ENCODE assay signal across 1 cellular context in the genomic region with DNA sequence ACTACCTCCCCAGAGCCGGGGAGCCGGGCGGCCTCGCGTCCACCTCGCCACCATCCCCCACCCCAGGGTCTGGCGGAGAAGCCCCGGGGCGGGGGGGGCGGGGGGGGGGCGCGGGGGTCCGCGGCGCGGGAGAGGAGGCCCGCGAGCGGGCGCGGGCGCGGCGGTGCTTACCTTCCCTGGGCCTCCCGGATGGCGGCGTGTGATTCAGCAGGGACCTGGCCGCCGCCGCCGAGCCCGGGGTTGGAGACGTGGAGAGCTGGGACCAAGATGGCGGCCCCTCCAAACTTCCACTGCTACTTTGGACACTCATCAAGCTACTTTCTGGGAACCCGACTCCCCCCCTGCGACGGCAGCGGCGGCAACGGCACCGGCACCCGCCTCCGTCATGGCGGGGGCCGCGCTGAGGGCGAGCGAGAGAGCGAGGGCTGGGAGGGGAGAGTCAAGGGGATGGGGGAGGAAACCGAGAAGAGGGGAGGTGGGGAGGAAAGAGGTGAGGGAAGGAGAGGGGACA.
TF ChIP-seq lines count a peak whose summit lies in the region.

No MANE protein-coding gene starts in this region.

TF ChIP-seq in HepG2, 621 proteins besides CTCF, POLR2A, EP300 and RAD21 (continued from another document and continues in another):
- TF ChIP-seq ZNF318 (CRISPR knock-in tag; IDR thresholded peaks at IDR 0.05) (no peak), ZSCAN5A (CRISPR knock-in tag; IDR thresholded peaks at IDR 0.05; ENCODE audit: borderline replicate concordance) (0 out of 2 replicates have a peak, but pooled peaks have one; percentile 7), ZNF589 (CRISPR knock-in tag; conservative IDR thresholded peaks at IDR 0.05) (no peak; the same call in 1 of the 2 replicates), KLF15 (CRISPR knock-in tag; IDR thresholded peaks at IDR 0.05; ENCODE audit: borderline replicate concordance) (0 out of 2 replicates have a peak, but pooled peaks have one; percentile 46), SRY (CRISPR knock-in tag; IDR thresholded peaks at IDR 0.05) (0 out of 2 replicates have a peak, but pooled peaks have one; percentile 9), GTF3A (CRISPR knock-in tag; conservative IDR thresholded peaks at IDR 0.05) (no peak), TEAD3 (CRISPR knock-in tag; optimal IDR thresholded peaks at IDR 0.05; ENCODE audit: borderline replicate concordance) (no peak), KMT2B (CRISPR knock-in tag; IDR thresholded peaks at IDR 0.05) (0 out of 2 replicates have a peak, but pooled peaks have one; percentile 20), ZNF672 (CRISPR knock-in tag; IDR thresholded peaks at IDR 0.05) (0 out of 2 replicates have a peak, but pooled peaks have one; percentile 56), HNRNPUL1 (IDR thresholded peaks at IDR 0.05; ENCODE audit: low read depth, low read length) (0 out of 2 replicates have a peak, but pooled peaks have one; percentile 2), TFDP1 (CRISPR knock-in tag; IDR thresholded peaks at IDR 0.05; ENCODE audit: borderline replicate concordance) (peak; percentile 1; the same call in 1 of the 2 replicates), ADNP (CRISPR knock-in tag; IDR thresholded peaks at IDR 0.05) (no peak), TBX3 (IDR thresholded peaks at IDR 0.05; ENCODE audit: borderline replicate concordance) (no peak), MED1 (CRISPR knock-in tag; IDR thresholded peaks at IDR 0.05) (peak; percentile 20; the same call in 1 of the 2 replicates), ZNF550 (CRISPR knock-in tag; IDR thresholded peaks at IDR 0.05; ENCODE audit: borderline replicate concordance) (no peak), NFKB2 (CRISPR knock-in tag; IDR thresholded peaks at IDR 0.05; ENCODE audit: borderline replicate concordance) (no peak), CHD2 (IDR thresholded peaks at IDR 0.05; ENCODE audit: low read depth, low read length) (no peak), MED13 (CRISPR knock-in tag; IDR thresholded peaks at IDR 0.05) (peak; percentile 71; the same call in 1 of the 2 replicates), RFXAP (CRISPR knock-in tag; IDR thresholded peaks at IDR 0.05; ENCODE audit: borderline replicate concordance) (peak; percentile 35; the same call in 1 of the 2 replicates), SALL2 (CRISPR knock-in tag; IDR thresholded peaks at IDR 0.05) (peak; percentile 64; the same call in 1 of the 2 replicates), ZNF367 (CRISPR knock-in tag; IDR thresholded peaks at IDR 0.05; ENCODE audit: borderline replicate concordance) (no peak), ZNF777 (CRISPR knock-in tag; IDR thresholded peaks at IDR 0.05) (0 out of 2 replicates have a peak, but pooled peaks have one; percentile 46), ZNF749 (CRISPR knock-in tag; IDR thresholded peaks at IDR 0.05; ENCODE audit: borderline replicate concordance) (0 out of 2 replicates have a peak, but pooled peaks have one; percentile 83), ZGPAT (CRISPR knock-in tag; IDR thresholded peaks at IDR 0.05) (peak; percentile 39; the same call in 1 of the 2 replicates), HNRNPLL (IDR thresholded peaks at IDR 0.05; ENCODE audit: low read depth, low read length, poor library complexity, severe bottlenecking) (peak; percentile 23), MYC (CRISPR knock-in tag; IDR thresholded peaks at IDR 0.05; ENCODE audit: borderline replicate concordance) (peak; percentile 12; the same call in 1 of the 2 replicates), LCORL (IDR thresholded peaks at IDR 0.05) (no peak), LCORL (CRISPR knock-in tag; IDR thresholded peaks at IDR 0.05) (0 out of 2 replicates have a peak, but pooled peaks have one; percentile 22), ATF4 (CRISPR knock-in tag; IDR thresholded peaks at IDR 0.05) (peak in 1 of 2 experiments; percentile 53; a peak in 1 of 4 replicates), ZFP82 (CRISPR knock-in tag; IDR thresholded peaks at IDR 0.05; ENCODE audit: borderline replicate concordance) (no peak), TCF7 (IDR thresholded peaks at IDR 0.05; ENCODE audit: low read depth) (no peak), KAT2B (IDR thresholded peaks at IDR 0.05; ENCODE audit: borderline replicate concordance, low read depth, low read length) (no peak), ZNF225 (CRISPR knock-in tag; IDR thresholded peaks at IDR 0.05) (no peak; the same call in 1 of the 2 replicates), XRCC5 (optimal IDR thresholded peaks at IDR 0.05; ENCODE audit: low read length) (peak; percentile 30), ARNT (IDR thresholded peaks at IDR 0.05) (no peak)
- TF ChIP-seq, protein P1, sequence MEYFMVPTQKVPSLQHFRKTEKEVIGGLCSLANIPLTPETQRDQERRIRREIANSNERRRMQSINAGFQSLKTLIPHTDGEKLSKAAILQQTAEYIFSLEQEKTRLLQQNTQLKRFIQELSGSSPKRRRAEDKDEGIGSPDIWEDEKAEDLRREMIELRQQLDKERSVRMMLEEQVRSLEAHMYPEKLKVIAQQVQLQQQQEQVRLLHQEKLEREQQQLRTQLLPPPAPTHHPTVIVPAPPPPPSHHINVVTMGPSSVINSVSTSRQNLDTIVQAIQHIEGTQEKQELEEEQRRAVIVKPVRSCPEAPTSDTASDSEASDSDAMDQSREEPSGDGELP (IDR thresholded peaks at IDR 0.05; ENCODE audit: borderline replicate concordance, low read depth): no peak; the same call in 1 of the 2 replicates
- TF ChIP-seq, protein P2, sequence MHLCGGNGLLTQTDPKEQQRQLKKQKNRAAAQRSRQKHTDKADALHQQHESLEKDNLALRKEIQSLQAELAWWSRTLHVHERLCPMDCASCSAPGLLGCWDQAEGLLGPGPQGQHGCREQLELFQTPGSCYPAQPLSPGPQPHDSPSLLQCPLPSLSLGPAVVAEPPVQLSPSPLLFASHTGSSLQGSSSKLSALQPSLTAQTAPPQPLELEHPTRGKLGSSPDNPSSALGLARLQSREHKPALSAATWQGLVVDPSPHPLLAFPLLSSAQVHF (CRISPR knock-in tag; IDR thresholded peaks at IDR 0.05): 0 out of 2 replicates have a peak, but pooled peaks have one; percentile 30
- TF ChIP-seq, protein P3, sequence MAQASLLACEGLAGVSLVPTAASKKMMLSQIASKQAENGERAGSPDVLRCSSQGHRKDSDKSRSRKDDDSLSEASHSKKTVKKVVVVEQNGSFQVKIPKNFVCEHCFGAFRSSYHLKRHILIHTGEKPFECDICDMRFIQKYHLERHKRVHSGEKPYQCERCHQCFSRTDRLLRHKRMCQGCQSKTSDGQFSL (CRISPR knock-in tag; IDR thresholded peaks at IDR 0.05): peak; percentile 74
- TF ChIP-seq, protein P4, sequence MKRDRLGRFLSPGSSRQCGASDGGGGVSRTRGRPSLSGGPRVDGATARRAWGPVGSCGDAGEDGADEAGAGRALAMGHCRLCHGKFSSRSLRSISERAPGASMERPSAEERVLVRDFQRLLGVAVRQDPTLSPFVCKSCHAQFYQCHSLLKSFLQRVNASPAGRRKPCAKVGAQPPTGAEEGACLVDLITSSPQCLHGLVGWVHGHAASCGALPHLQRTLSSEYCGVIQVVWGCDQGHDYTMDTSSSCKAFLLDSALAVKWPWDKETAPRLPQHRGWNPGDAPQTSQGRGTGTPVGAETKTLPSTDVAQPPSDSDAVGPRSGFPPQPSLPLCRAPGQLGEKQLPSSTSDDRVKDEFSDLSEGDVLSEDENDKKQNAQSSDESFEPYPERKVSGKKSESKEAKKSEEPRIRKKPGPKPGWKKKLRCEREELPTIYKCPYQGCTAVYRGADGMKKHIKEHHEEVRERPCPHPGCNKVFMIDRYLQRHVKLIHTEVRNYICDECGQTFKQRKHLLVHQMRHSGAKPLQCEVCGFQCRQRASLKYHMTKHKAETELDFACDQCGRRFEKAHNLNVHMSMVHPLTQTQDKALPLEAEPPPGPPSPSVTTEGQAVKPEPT (CRISPR knock-in tag; IDR thresholded peaks at IDR 0.05; ENCODE audit: low read depth): no peak
